ENCODE assay signal across 1 cellular context in the genomic region with DNA sequence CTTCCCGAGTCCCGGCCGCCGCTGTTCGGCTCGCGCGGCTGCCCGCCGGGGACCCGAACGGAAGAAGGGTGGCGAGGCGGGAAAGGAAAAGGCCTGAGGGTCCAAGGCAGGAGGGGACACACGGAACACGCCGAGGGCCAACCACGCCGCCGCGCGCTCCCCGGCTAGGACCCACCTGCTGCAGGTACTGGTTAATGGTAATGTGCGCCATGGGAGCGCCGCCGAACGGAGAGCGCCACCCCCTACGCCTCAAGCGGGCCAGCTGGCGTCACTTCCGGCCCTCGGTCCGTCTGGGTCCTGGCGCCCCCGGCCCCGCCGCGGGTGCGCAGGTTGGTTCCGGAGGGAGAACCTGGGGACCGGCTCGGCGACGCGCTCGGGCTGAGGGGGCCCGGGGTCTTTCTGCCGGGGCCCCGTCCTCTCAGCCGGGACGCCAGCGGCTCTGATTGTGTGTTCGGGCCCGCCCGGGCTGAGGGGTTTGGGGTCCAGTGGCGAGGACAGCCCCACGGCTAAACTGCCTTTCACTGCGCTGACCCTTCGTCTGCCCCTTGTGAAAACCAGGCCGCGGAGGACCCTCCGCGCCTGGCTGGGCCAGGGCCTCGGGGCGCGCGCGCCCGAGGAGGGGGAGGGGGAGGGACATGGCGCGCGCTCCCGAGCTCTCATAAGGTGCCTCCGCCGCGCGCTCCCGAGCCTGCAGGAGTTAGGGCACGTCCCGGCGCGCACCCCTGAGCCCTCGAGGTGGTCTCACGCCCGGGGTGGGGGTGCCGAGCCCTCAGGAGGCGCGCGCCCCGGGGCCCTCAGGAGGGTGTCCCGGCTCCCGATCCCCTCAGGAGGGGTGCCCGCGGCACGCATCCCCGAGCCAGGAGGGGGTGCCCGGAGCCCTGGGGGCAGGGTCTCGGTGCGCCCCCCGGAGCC.
A peak's percentile ranks its signal among the peaks of the same experiment; 100 is the strongest.
TF ChIP-seq lines count a peak whose summit lies in the region.

A gene (minus strand): TSS at position 246 of the 912 bp plus-strand sequence. CDS start 35 bp downstream, at position 211.

TF ChIP-seq in HepG2, 621 proteins besides CTCF, POLR2A, EP300 and RAD21 (continued from another document and continues in another):
- TF ChIP-seq, protein P1, sequence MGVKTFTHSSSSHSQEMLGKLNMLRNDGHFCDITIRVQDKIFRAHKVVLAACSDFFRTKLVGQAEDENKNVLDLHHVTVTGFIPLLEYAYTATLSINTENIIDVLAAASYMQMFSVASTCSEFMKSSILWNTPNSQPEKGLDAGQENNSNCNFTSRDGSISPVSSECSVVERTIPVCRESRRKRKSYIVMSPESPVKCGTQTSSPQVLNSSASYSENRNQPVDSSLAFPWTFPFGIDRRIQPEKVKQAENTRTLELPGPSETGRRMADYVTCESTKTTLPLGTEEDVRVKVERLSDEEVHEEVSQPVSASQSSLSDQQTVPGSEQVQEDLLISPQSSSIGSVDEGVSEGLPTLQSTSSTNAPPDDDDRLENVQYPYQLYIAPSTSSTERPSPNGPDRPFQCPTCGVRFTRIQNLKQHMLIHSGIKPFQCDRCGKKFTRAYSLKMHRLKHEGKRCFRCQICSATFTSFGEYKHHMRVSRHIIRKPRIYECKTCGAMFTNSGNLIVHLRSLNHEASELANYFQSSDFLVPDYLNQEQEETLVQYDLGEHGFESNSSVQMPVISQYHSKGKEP (CRISPR knock-in tag; IDR thresholded peaks at IDR 0.05) = peak; percentile 52; the same call in 1 of the 2 replicates
- TF ChIP-seq JDP2 (CRISPR knock-in tag; IDR thresholded peaks at IDR 0.05; ENCODE audit: borderline replicate concordance) (no peak), RORA (CRISPR knock-in tag; IDR thresholded peaks at IDR 0.05) (no peak), ATAD3A (CRISPR knock-in tag; IDR thresholded peaks at IDR 0.05) (no peak), SMAD9 (CRISPR knock-in tag; IDR thresholded peaks at IDR 0.05) (peak; percentile 90; the same call in 1 of the 2 replicates), ZC3H13 (CRISPR knock-in tag; IDR thresholded peaks at IDR 0.05) (no peak), ZNF557 (CRISPR knock-in tag; IDR thresholded peaks at IDR 0.05) (no peak; the same call in 1 of the 2 replicates), PHB2 (IDR thresholded peaks at IDR 0.05; ENCODE audit: partially characterized antibody) (no peak), FOXJ3 (CRISPR knock-in tag; IDR thresholded peaks at IDR 0.05; ENCODE audit: borderline replicate concordance) (no peak), HHEX (CRISPR knock-in tag; IDR thresholded peaks at IDR 0.05) (no peak), GLI4 (CRISPR knock-in tag; IDR thresholded peaks at IDR 0.05; ENCODE audit: borderline replicate concordance) (peak; percentile 96; the same call in 1 of the 2 replicates), ZNF451 (CRISPR knock-in tag; IDR thresholded peaks at IDR 0.05) (no peak; the same call in 1 of the 2 replicates), FOXK1 (CRISPR knock-in tag; IDR thresholded peaks at IDR 0.05; ENCODE audit: borderline replicate concordance, low read depth) (peak; percentile 95), ONECUT2 (CRISPR knock-in tag; IDR thresholded peaks at IDR 0.05) (no peak), FOXO1 (CRISPR knock-in tag; IDR thresholded peaks at IDR 0.05) (peak; percentile 79), ZFY (CRISPR knock-in tag; IDR thresholded peaks at IDR 0.05) (peak; percentile 99), MEF2D (CRISPR knock-in tag; IDR thresholded peaks at IDR 0.05) (0 out of 2 replicates have a peak, but pooled peaks have one; percentile 71), PCBP2 (optimal IDR thresholded peaks at IDR 0.05; ENCODE audit: low read depth, low read length, poor library complexity, severe bottlenecking) (no peak), SMAD1 (CRISPR knock-in tag; IDR thresholded peaks at IDR 0.05; ENCODE audit: borderline replicate concordance, low read depth) (peak; percentile 88; the same call in 1 of the 2 replicates), MBD4 (IDR thresholded peaks at IDR 0.05; ENCODE audit: borderline replicate concordance, low read length) (no peak), SNRNP70 (IDR thresholded peaks at IDR 0.05; ENCODE audit: low read depth, low read length) (no peak), SCMH1 (CRISPR knock-in tag; IDR thresholded peaks at IDR 0.05; ENCODE audit: borderline replicate concordance) (no peak), MEIS2 (CRISPR knock-in tag; IDR thresholded peaks at IDR 0.05) (no peak), ZNF598 (CRISPR knock-in tag; IDR thresholded peaks at IDR 0.05; ENCODE audit: borderline replicate concordance) (peak; percentile 61; the same call in 1 of the 2 replicates), KLF12 (CRISPR knock-in tag; IDR thresholded peaks at IDR 0.05; ENCODE audit: borderline replicate concordance) (peak; percentile 82), BHLHE40 (IDR thresholded peaks at IDR 0.05; ENCODE audit: low read length) (peak; percentile 57; the same call in 1 of the 2 replicates), MTA1 (CRISPR knock-in tag; IDR thresholded peaks at IDR 0.05; ENCODE audit: borderline replicate concordance) (peak; percentile 60; the same call in 1 of the 2 replicates), ZNF720 (CRISPR knock-in tag; IDR thresholded peaks at IDR 0.05) (no peak), NFATC3 (CRISPR knock-in tag; IDR thresholded peaks at IDR 0.05) (peak; percentile 96)
- TF ChIP-seq, protein P2, sequence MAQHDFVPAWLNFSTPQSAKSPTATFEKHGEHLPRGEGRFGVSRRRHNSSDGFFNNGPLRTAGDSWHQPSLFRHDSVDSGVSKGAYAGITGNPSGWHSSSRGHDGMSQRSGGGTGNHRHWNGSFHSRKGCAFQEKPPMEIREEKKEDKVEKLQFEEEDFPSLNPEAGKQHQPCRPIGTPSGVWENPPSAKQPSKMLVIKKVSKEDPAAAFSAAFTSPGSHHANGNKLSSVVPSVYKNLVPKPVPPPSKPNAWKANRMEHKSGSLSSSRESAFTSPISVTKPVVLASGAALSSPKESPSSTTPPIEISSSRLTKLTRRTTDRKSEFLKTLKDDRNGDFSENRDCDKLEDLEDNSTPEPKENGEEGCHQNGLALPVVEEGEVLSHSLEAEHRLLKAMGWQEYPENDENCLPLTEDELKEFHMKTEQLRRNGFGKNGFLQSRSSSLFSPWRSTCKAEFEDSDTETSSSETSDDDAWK (CRISPR knock-in tag; IDR thresholded peaks at IDR 0.05) = no peak
- TF ChIP-seq, protein P3, sequence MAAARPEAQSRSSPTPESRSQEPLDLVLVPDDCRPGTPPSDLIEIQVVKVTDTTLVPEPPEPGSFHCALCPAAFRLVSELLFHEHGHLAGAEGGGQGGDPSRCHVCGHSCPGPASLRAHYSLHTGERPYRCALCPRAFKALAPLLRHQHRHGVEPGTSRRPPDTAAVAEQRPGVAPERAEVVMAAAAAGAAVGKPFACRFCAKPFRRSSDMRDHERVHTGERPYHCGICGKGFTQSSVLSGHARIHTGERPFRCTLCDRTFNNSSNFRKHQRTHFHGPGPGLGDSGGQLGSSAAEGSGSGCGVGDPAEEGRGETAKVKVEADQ (CRISPR knock-in tag; IDR thresholded peaks at IDR 0.05; ENCODE audit: borderline replicate concordance) = peak; percentile 99
- TF ChIP-seq, protein P4, sequence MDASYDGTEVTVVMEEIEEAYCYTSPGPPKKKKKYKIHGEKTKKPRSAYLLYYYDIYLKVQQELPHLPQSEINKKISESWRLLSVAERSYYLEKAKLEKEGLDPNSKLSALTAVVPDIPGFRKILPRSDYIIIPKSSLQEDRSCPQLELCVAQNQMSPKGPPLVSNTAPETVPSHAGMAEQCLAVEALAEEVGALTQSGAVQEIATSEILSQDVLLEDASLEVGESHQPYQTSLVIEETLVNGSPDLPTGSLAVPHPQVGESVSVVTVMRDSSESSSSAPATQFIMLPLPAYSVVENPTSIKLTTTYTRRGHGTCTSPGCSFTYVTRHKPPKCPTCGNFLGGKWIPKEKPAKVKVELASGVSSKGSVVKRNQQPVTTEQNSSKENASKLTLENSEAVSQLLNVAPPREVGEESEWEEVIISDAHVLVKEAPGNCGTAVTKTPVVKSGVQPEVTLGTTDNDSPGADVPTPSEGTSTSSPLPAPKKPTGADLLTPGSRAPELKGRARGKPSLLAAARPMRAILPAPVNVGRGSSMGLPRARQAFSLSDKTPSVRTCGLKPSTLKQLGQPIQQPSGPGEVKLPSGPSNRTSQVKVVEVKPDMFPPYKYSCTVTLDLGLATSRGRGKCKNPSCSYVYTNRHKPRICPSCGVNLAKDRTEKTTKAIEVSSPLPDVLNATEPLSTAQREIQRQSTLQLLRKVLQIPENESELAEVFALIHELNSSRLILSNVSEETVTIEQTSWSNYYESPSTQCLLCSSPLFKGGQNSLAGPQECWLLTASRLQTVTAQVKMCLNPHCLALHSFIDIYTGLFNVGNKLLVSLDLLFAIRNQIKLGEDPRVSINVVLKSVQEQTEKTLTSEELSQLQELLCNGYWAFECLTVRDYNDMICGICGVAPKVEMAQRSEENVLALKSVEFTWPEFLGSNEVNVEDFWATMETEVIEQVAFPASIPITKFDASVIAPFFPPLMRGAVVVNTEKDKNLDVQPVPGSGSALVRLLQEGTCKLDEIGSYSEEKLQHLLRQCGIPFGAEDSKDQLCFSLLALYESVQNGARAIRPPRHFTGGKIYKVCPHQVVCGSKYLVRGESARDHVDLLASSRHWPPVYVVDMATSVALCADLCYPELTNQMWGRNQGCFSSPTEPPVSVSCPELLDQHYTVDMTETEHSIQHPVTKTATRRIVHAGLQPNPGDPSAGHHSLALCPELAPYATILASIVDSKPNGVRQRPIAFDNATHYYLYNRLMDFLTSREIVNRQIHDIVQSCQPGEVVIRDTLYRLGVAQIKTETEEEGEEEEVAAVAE (CRISPR knock-in tag; IDR thresholded peaks at IDR 0.05; ENCODE audit: borderline replicate concordance) = peak; percentile 90; the same call in 1 of the 2 replicates
- TF ChIP-seq, protein P5, sequence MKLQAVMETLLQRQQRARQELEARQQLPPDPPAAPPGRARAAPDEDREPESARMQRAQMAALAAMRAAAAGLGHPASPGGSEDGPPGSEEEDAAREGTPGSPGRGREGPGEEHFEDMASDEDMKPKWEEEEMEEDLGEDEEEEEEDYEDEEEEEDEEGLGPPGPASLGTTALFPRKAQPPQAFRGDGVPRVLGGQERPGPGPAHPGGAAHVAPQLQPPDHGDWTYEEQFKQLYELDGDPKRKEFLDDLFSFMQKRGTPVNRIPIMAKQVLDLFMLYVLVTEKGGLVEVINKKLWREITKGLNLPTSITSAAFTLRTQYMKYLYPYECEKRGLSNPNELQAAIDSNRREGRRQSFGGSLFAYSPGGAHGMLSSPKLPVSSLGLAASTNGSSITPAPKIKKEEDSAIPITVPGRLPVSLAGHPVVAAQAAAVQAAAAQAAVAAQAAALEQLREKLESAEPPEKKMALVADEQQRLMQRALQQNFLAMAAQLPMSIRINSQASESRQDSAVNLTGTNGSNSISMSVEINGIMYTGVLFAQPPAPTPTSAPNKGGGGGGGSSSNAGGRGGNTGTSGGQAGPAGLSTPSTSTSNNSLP (IDR thresholded peaks at IDR 0.05; ENCODE audit: low read depth, low read length) = peak; percentile 15; the same call in 1 of the 2 replicates
- TF ChIP-seq, protein P6, sequence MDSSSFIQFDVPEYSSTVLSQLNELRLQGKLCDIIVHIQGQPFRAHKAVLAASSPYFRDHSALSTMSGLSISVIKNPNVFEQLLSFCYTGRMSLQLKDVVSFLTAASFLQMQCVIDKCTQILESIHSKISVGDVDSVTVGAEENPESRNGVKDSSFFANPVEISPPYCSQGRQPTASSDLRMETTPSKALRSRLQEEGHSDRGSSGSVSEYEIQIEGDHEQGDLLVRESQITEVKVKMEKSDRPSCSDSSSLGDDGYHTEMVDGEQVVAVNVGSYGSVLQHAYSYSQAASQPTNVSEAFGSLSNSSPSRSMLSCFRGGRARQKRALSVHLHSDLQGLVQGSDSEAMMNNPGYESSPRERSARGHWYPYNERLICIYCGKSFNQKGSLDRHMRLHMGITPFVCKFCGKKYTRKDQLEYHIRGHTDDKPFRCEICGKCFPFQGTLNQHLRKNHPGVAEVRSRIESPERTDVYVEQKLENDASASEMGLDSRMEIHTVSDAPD (CRISPR knock-in tag; IDR thresholded peaks at IDR 0.05) = peak; percentile 67; the same call in 1 of the 2 replicates
- TF ChIP-seq, protein P7, sequence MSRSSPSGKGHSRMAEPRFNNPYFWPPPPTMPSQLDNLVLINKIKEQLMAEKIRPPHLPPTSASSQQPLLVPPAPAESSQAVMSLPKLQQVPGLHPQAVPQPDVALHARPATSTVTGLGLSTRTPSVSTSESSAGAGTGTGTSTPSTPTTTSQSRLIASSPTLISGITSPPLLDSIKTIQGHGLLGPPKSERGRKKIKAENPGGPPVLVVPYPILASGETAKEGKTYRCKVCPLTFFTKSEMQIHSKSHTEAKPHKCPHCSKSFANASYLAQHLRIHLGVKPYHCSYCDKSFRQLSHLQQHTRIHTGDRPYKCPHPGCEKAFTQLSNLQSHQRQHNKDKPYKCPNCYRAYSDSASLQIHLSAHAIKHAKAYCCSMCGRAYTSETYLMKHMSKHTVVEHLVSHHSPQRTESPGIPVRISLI (CRISPR knock-in tag; IDR thresholded peaks at IDR 0.05; ENCODE audit: borderline replicate concordance) = no peak; the same call in 1 of the 2 replicates
- TF ChIP-seq, protein P8, sequence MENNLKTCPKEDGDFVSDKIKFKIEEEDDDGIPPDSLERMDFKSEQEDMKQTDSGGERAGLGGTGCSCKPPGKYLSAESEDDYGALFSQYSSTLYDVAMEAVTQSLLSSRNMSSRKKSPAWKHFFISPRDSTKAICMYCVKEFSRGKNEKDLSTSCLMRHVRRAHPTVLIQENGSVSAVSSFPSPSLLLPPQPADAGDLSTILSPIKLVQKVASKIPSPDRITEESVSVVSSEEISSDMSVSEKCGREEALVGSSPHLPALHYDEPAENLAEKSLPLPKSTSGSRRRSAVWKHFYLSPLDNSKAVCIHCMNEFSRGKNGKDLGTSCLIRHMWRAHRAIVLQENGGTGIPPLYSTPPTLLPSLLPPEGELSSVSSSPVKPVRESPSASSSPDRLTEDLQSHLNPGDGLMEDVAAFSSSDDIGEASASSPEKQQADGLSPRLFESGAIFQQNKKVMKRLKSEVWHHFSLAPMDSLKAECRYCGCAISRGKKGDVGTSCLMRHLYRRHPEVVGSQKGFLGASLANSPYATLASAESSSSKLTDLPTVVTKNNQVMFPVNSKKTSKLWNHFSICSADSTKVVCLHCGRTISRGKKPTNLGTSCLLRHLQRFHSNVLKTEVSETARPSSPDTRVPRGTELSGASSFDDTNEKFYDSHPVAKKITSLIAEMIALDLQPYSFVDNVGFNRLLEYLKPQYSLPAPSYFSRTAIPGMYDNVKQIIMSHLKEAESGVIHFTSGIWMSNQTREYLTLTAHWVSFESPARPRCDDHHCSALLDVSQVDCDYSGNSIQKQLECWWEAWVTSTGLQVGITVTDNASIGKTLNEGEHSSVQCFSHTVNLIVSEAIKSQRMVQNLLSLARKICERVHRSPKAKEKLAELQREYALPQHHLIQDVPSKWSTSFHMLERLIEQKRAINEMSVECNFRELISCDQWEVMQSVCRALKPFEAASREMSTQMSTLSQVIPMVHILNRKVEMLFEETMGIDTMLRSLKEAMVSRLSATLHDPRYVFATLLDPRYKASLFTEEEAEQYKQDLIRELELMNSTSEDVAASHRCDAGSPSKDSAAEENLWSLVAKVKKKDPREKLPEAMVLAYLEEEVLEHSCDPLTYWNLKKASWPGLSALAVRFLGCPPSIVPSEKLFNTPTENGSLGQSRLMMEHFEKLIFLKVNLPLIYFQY (CRISPR knock-in tag; IDR thresholded peaks at IDR 0.05; ENCODE audit: borderline replicate concordance) = peak; percentile 93; the same call in 1 of the 2 replicates
